In genomic region chr14:53151867-53152626, GRCh38 we compare ENCODE assay signal across 8 cellular contexts.
A peak's percentile ranks its signal among the peaks of the same experiment; 100 is the strongest.
DNase-seq lines count a peak whose midpoint lies in the region; ATAC-seq and TF ChIP-seq lines count a peak whose summit lies in the region.

No MANE protein-coding gene starts in this region.

- in situ Hi-C loops in GM18951 (cut with MboI; ENCODE audit: low sequenced_read_pairs, unreplicated experiment): no loop called here

- no peaks in the 10 kb centered on the region for H3K9me3 ChIP-seq in muscle layer of colon (ENCODE audit: low read length)

- H3K36me3 ChIP-seq in muscle layer of colon (ENCODE audit: insufficient read depth, low read length): no peaks in the 10 kb centered on the region

- TF ChIP-seq POLR2A in GM18951 (IDR thresholded peaks at IDR 0.05; ENCODE audit: extremely low read depth, insufficient read depth, insufficient read length) (peak; percentile 16), erythroblast (IDR thresholded peaks at IDR 0.05; ENCODE audit: low read length) (no peak)

- H3K27me3 ChIP-seq in muscle layer of colon (ENCODE audit: control insufficient read depth in 1 of 2, insufficient read depth in 2 of 2, low read length in 2 of 2): no peaks in the 10 kb centered on the region

- peak overlapping the region; percentile 75 to 83 for H3K4me3 ChIP-seq in muscle layer of colon (ENCODE audit: low read depth in 1 of 2, low read length in 2 of 2)

- H3K4me1 ChIP-seq in muscle layer of colon (ENCODE audit: insufficient read depth, low read length): peaks cover 4% of the 10 kb centered on the region

- DNase-seq in AG08396 (ENCODE audit: low spot score) (peak; percentile 78), NCI-H82 (lab: John Stamatoyannopoulos, UW) (peak; percentile 75), activated T-cell treated with anti-CD3 and anti-CD28 coated beads for 4 hours (peak; percentile 52), erythroblast (lab: John Stamatoyannopoulos, UW) (peak; percentile 74 to 81)
- peak; percentile 55 to 64 for DNase-seq in stimulated activated CD8-positive, alpha-beta memory T cell treated with anti-CD3 and anti-CD28 coated beads, Interleukin-7, amount 100 ng/mL, for 4 hours (ENCODE audit: low read depth in 2 of 2)

- peak overlapping the region; percentile 86 for H3K27ac ChIP-seq in muscle layer of colon (ENCODE audit: low read depth, low read length)

- ATAC-seq in HG03342 (IDR thresholded peaks at IDR 0.05; ENCODE audit: unreplicated experiment): peak; percentile 10

- peak overlapping the region; percentile 60 for H3K9ac ChIP-seq in muscle layer of colon (ENCODE audit: low read length)

Comparison
In these comparisons a context has a peak if more than half of its experiments do, and no peak if none do; other contexts are left out.
1. Peak in every context shown above with its lines: DNase-seq, ATAC-seq, H3K4me3 ChIP-seq and H3K27ac ChIP-seq.